30 cellular contexts compared by ENCODE assay signal in genomic region chr19:16206046-16206605, GRCh38. TPM values are rescaled to one million over a fixed set of nuclear protein-coding genes. Genes with fewer than 3 reads are reported as not detected.
DNase-seq lines count a peak whose midpoint lies in the region; ATAC-seq, FAIRE-seq and TF ChIP-seq lines count a peak whose summit lies in the region.
"Had no signal": no experiment of that assay in that cellular context is flagged by ENCODE, and none has a peak within 500 bp of the region (broad histone marks: within the 10 kb centered on the region; RNA-seq: fewer than 3 reads in every experiment).

No MANE protein-coding gene starts in this region.

- H3K79me2 ChIP-seq in HepG2 (ENCODE audit: insufficient read depth, low read length) (peaks cover under 1% of the 10 kb centered on the region), Karpas-422 (ENCODE audit: low read length) (peaks cover 10% of the 10 kb centered on the region)

- H3K9ac ChIP-seq in HepG2 (ENCODE audit: insufficient read depth, low read depth, low read length) (no peak overlapping the region), subcutaneous abdominal adipose tissue (ENCODE audit: low read length in 5 of 5) (peak overlapping the region in 3 of 5 donors; percentile 9 to 35 (median 29)), Karpas-422 (ENCODE audit: low read length) (no peak overlapping the region)
- H3K9ac ChIP-seq: BLaER1 had no signal

- H3K4me2 ChIP-seq in HepG2 (ENCODE audit: low read depth, low read length) (no peak overlapping the region), Karpas-422 (ENCODE audit: low read depth, low read length, poor library complexity, severe bottlenecking) (no peak overlapping the region)
- H3K4me2 ChIP-seq: BLaER1 had no signal

- H3K4me3 Mint-ChIP-seq in activated CD8-positive, alpha-beta T cell treated with anti-CD3 and anti-CD28 coated beads for 36 hours = no peak overlapping the region
- H3K4me3 Mint-ChIP-seq: activated CD4-positive, alpha-beta T cell treated with anti-CD3 and anti-CD28 coated beads, Interleukin-2, amount 10 ng/mL, durations not matched to agents 24 days and 14 days had no signal

- TF ChIP-seq RAD21 in HepG2 (CRISPR knock-in tag; IDR thresholded peaks at IDR 0.05) = no peak

- POLR2A ChIA-PET in activated CD8-positive, alpha-beta T cell treated with anti-CD3 and anti-CD28 coated beads for 36 hours (lab: Charles Lee) = interaction anchor here (1.3 to 2.3 kb wide), 3 partner anchors 9 to 20 kb away, joined by 4 to 7 read pairs (median 5); no protein-coding TSS in a partner anchor
- POLR2A ChIA-PET in HepG2 (lab: Yijun Ruan, JAX) = no interaction called here

- no peak overlapping the region for H3K4me3 ChIP-seq in left ventricle myocardium inferior
- H3K4me3 ChIP-seq in heart left ventricle = no peak overlapping the region
- H3K4me3 ChIP-seq in HepG2 (replicated peaks in 1 of 3; ENCODE audit: insufficient read depth in 1 of 3, low read depth in 2 of 3, low read length in 3 of 3) = no peak overlapping the region
- H3K4me3 ChIP-seq in subcutaneous abdominal adipose tissue (ENCODE audit: low read depth in 1 of 5, low read length in 5 of 5) = no peak overlapping the region
- no peak overlapping the region for H3K4me3 ChIP-seq in Karpas-422 (ENCODE audit: low read length)
- H3K4me3 ChIP-seq in lower lobe of right lung = no peak overlapping the region
- H3K4me3 ChIP-seq: BLaER1, cardiac muscle cell, HAP-1, tibial artery had no signal

- FAIRE-seq in HepG2 (lab: Jason Lieb, UNC) = no peak

- peaks cover 69% of the 10 kb centered on the region for H3K4me1 Mint-ChIP-seq in activated CD8-positive, alpha-beta T cell treated with anti-CD3 and anti-CD28 coated beads for 36 hours (ENCODE audit: low read depth)

- no peaks in the 10 kb centered on the region for H3K9me2 ChIP-seq in Karpas-422 (replicated peaks; ENCODE audit: insufficient read depth, low read length)

- H3K36me3 ChIP-seq in left ventricle myocardium inferior (peaks cover 74% of the 10 kb centered on the region), heart left ventricle (peaks cover 2 to 92% (median 72%) of the 10 kb centered on the region in 9 donors), HepG2 (replicated peaks in 1 of 2; ENCODE audit: control insufficient read depth in 1 of 2, insufficient read depth in 2 of 2, low read length in 2 of 2) (peaks cover 24 to 48% of the 10 kb centered on the region in 2 experiments; a peak in 4 of 5 replicates), subcutaneous abdominal adipose tissue (ENCODE audit: control insufficient read depth in 5 of 5, insufficient read depth in 5 of 5, low read length in 5 of 5) (peaks cover 6 to 94% (median 86%) of the 10 kb centered on the region in 5 donors), Karpas-422 (ENCODE audit: insufficient read depth, low read length) (peaks cover 12% of the 10 kb centered on the region), lower lobe of right lung (peaks cover 96% of the 10 kb centered on the region)

- no peak for TF ChIP-seq CTCF in left ventricle myocardium inferior (IDR thresholded peaks at IDR 0.05; ENCODE audit: borderline replicate concordance)
- no peak for TF ChIP-seq CTCF in heart left ventricle (IDR thresholded peaks at IDR 0.05)
- TF ChIP-seq CTCF in activated CD8-positive, alpha-beta T cell treated with anti-CD3 and anti-CD28 coated beads for 36 hours (IDR thresholded peaks at IDR 0.05) = no peak
- no peak for TF ChIP-seq CTCF in HepG2 (CRISPR knock-in tag; IDR thresholded peaks at IDR 0.05)
- no peak for TF ChIP-seq CTCF in lower lobe of right lung (IDR thresholded peaks at IDR 0.05)

- WGBS in heart left ventricle, 4 donors = 84 to 93% (median 87%) methylated on average over 10 to 14 of the region's 14 CpGs
- WGBS in HepG2 (ENCODE audit: low lambda C conversion rate) = 100% methylated on average over 7 of the region's 14 CpGs

- H3K27me3 Mint-ChIP-seq in activated CD8-positive, alpha-beta T cell treated with anti-CD3 and anti-CD28 coated beads for 36 hours = no peaks in the 10 kb centered on the region
- H3K27me3 Mint-ChIP-seq: activated CD4-positive, alpha-beta T cell treated with anti-CD3 and anti-CD28 coated beads, Interleukin-2, amount 10 ng/mL, durations not matched to agents 24 days and 14 days had no signal

- no TSS peak for BruUV-seq in HepG2 (replicated peaks; lab: Mats Ljungman, UMichigan)

- H3K27ac Mint-ChIP-seq in activated CD8-positive, alpha-beta T cell treated with anti-CD3 and anti-CD28 coated beads for 36 hours = peak overlapping the region; percentile 36
- H3K27ac Mint-ChIP-seq: activated CD4-positive, alpha-beta T cell treated with anti-CD3 and anti-CD28 coated beads, Interleukin-2, amount 10 ng/mL, durations not matched to agents 24 days and 14 days had no signal

- CTCF ChIA-PET in activated CD8-positive, alpha-beta T cell treated with anti-CD3 and anti-CD28 coated beads for 36 hours (lab: Charles Lee) = interaction anchor here (0.9 kb wide), 1 partner anchor 177 kb away, joined by 3 read pairs; no protein-coding TSS in a partner anchor
- CTCF ChIA-PET in HepG2 (lab: Yijun Ruan, JAX; ENCODE audit: low intra/inter-chr PET ratio, low total read pairs) = no interaction called here

- H3K9me3 ChIP-seq in left ventricle myocardium inferior (replicated peaks) = no peaks in the 10 kb centered on the region
- H3K9me3 ChIP-seq in heart left ventricle = peaks cover 0 to under 1% (median 0%) of the 10 kb centered on the region in 12 donors
- no peaks in the 10 kb centered on the region for H3K9me3 ChIP-seq in HepG2 (ENCODE audit: low read length)
- H3K9me3 ChIP-seq in subcutaneous abdominal adipose tissue (ENCODE audit: control insufficient read depth in 5 of 5, low read length in 5 of 5) = no peaks in the 10 kb centered on the region
- H3K9me3 ChIP-seq in Karpas-422 (ENCODE audit: low read length) = no peaks in the 10 kb centered on the region
- no peaks in the 10 kb centered on the region for H3K9me3 ChIP-seq in lower lobe of right lung
- H3K9me3 ChIP-seq: BLaER1, HAP-1, neutrophil, tibial artery had no signal

- no peak for TF ChIP-seq EP300 in HepG2 (IDR thresholded peaks at IDR 0.05; ENCODE audit: low read depth in 2 of 2, low read length in 2 of 2)
- TF ChIP-seq EP300 in HepG2 (CRISPR knock-in tag; IDR thresholded peaks at IDR 0.05; ENCODE audit: borderline replicate concordance) = no peak

- ATAC-seq in heart left ventricle (no peak), HepG2 (no peak), lower lobe of right lung (no peak)
- ATAC-seq in activated CD8-positive, alpha-beta T cell treated with anti-CD3 and anti-CD28 coated beads for 36 hours = no peak

- H3K9me3 Mint-ChIP-seq in activated CD8-positive, alpha-beta T cell treated with anti-CD3 and anti-CD28 coated beads for 36 hours = peaks cover 2% of the 10 kb centered on the region
- H3K9me3 Mint-ChIP-seq: activated CD4-positive, alpha-beta T cell treated with anti-CD3 and anti-CD28 coated beads, Interleukin-2, amount 10 ng/mL, durations not matched to agents 24 days and 14 days had no signal

- DNase-seq in left ventricle myocardium inferior = no peak
- no peak for DNase-seq in heart left ventricle
- no peak for DNase-seq in activated CD8-positive, alpha-beta T cell treated with anti-CD3 and anti-CD28 coated beads for 36 hours
- DNase-seq in HepG2 (ENCODE audit: low spot score) = no peak
- no peak for DNase-seq in Karpas-422
- DNase-seq in GDM1 (lab: John Stamatoyannopoulos, UW) = no peak
- no peak for DNase-seq in lower lobe of right lung
- DNase-seq: activated CD4-positive, alpha-beta T cell treated with anti-CD3 and anti-CD28 coated beads, Interleukin-2, amount 10 ng/mL, durations not matched to agents 24 days and 14 days; activated CD8-positive, alpha-beta memory T cell treated with anti-CD3 and anti-CD28 coated beads, Interleukin-2, amount 50 U/mL, for 4 hours; activated naive CD4-positive, alpha-beta T cell treated with Interleukin-2 at 50 U/mL for 16 hours; EL; NCI-H1092; NCI-H187 treated with DMSO at 0.1 percent for 48 hours; NCI-H2227 treated with DMSO at 0.1 percent for 48 hours; NCI-H748 treated with DMSO at 0.1 percent for 48 hours; stimulated activated CD4-positive, alpha-beta T cell treated with anti-CD3 and anti-CD28 coated beads, Interleukin-2, amount 100 ng/mL, for 48 hours; stimulated activated naive CD4-positive, alpha-beta T cell treated with Interleukin-2 at 50 U/mL for 16 hours had no signal

- H4K20me1 ChIP-seq in HepG2 (ENCODE audit: insufficient read depth, low read length) (no peaks in the 10 kb centered on the region), Karpas-422 (ENCODE audit: insufficient read depth, low read depth, low read length) (0 out of 2 replicates have a peak, but pooled peaks cover 3% of the 10 kb centered on the region)

- intact Hi-C loops in left ventricle myocardium inferior (cut with micrococcal nuclease) (no loop called here), heart left ventricle (cut with DNase I) (no loop called here), HepG2 (cut with micrococcal nuclease; ENCODE audit: unreplicated experiment) (no loop called here), lower lobe of right lung (cut with DNase I) (no loop called here)
- intact Hi-C loops in activated CD8-positive, alpha-beta T cell treated with anti-CD3 and anti-CD28 coated beads for 36 hours (cut with micrococcal nuclease) = no loop called here

- TF ChIP-seq POLR2A in heart left ventricle (IDR thresholded peaks at IDR 0.05) = no peak
- no peak for TF ChIP-seq POLR2A in HepG2 (IDR thresholded peaks at IDR 0.05; ENCODE audit: insufficient read depth in 1 of 2, low read depth in 2 of 2, low read length in 2 of 2)

- H3K36me3 Mint-ChIP-seq in activated CD8-positive, alpha-beta T cell treated with anti-CD3 and anti-CD28 coated beads for 36 hours (ENCODE audit: low read depth) = peaks cover 66% of the 10 kb centered on the region

- in situ Hi-C loops in HepG2 (cut with HindIII; ENCODE audit: extremely low pct_ligation_motif_present, low pct_unique_long_range_greater_than_20kb) = no loop called here

- no peaks in the 10 kb centered on the region for H3K27me3 ChIP-seq in left ventricle myocardium inferior (ENCODE audit: low read depth)
- H3K27me3 ChIP-seq in heart left ventricle = no peaks in the 10 kb centered on the region
- H3K27me3 ChIP-seq in HepG2 (ENCODE audit: control insufficient read depth in 1 of 2, insufficient read depth in 2 of 2, low read length in 2 of 2) = no peaks in the 10 kb centered on the region
- no peaks in the 10 kb centered on the region for H3K27me3 ChIP-seq in subcutaneous abdominal adipose tissue (ENCODE audit: control insufficient read depth in 5 of 5, insufficient read depth in 4 of 5, low read length in 5 of 5)
- H3K27me3 ChIP-seq in Karpas-422 (ENCODE audit: low read length) = no peaks in the 10 kb centered on the region
- H3K27me3 ChIP-seq in lower lobe of right lung (ENCODE audit: low read depth) = no peaks in the 10 kb centered on the region
- H3K27me3 ChIP-seq: BLaER1, cardiac muscle cell, neutrophil, tibial artery had no signal

- H2AFZ ChIP-seq in HepG2 (ENCODE audit: low read length) (no peak overlapping the region), Karpas-422 (ENCODE audit: low read length) (no peak overlapping the region)

- peak overlapping the region; percentile 32 for H3K27ac ChIP-seq in left ventricle myocardium inferior (replicated peaks)
- H3K27ac ChIP-seq in heart left ventricle = peak overlapping the region in 2 of 12 donors; percentile 23 to 37
- peak overlapping the region; percentile 29 for H3K27ac ChIP-seq in HepG2 (ENCODE audit: extremely low read length, insufficient read depth, low read length)
- no peak overlapping the region for H3K27ac ChIP-seq in subcutaneous abdominal adipose tissue (ENCODE audit: low read depth, low read length)
- H3K27ac ChIP-seq in Karpas-422 (ENCODE audit: low read length) = no peak overlapping the region
- H3K27ac ChIP-seq in lower lobe of right lung = no peak overlapping the region
- H3K27ac ChIP-seq: BLaER1, cardiac muscle cell, neutrophil, tibial artery had no signal

- H3K4me1 ChIP-seq in left ventricle myocardium inferior (peaks cover 27% of the 10 kb centered on the region), heart left ventricle (peaks cover 0 to 23% (median 10%) of the 10 kb centered on the region in 12 donors), HepG2 (ENCODE audit: insufficient read depth, low read length) (peaks cover 28% of the 10 kb centered on the region), subcutaneous abdominal adipose tissue (ENCODE audit: control insufficient read depth in 5 of 5, insufficient read depth in 5 of 5, low read length in 5 of 5) (peaks cover 6 to 25% (median 18%) of the 10 kb centered on the region in 5 donors), Karpas-422 (ENCODE audit: low read length) (no peaks in the 10 kb centered on the region), lower lobe of right lung (no peaks in the 10 kb centered on the region)
- H3K4me1 ChIP-seq: HAP-1, tibial artery had no signal

RNA-seq across cellular contexts. Expression of gene AP1M1, which starts 8.4 kb away (rescaled TPM):
- total RNA-seq in left ventricle myocardium inferior (38.5 TPM), heart left ventricle (10 to 100 TPM; 39.3 to 83.8 (median 47.8) TPM), HepG2 (2016; rRNA removed; fragmentation: Illumina TruSeq; extraction: Trizol) (43.6 and 46.1 TPM in 2 replicates), lower lobe of right lung (66.0 TPM)
- polyA plus RNA-seq in heart left ventricle (10 to 100 TPM; 26.2 to 93.4 TPM), HepG2 (2011; rRNA removed) (34.4 and 38.8 TPM in 2 replicates)
- total RNA-seq in activated CD8-positive, alpha-beta T cell treated with anti-CD3 and anti-CD28 coated beads for 36 hours = 100 to 1,000 TPM in 1 of 2 experiments, 10 to 100 TPM in 1; 99.0 to 108 TPM
- total RNA-seq in HepG2 (2016; cell fraction: cytosol; rRNA removed; fragmentation: Illumina TruSeq; extraction: Trizol; ENCODE audit: low read depth) = 20.4 and 22.9 TPM in 2 replicates
- total RNA-seq in HepG2 (2016; cell fraction: insoluble cytoplasmic fraction; rRNA removed; fragmentation: Illumina TruSeq; extraction: Trizol) = 36.0 and 47.3 TPM in 2 replicates
- total RNA-seq in HepG2 (2016; cell fraction: membrane; rRNA removed; fragmentation: Illumina TruSeq; extraction: Trizol) = 32.8 and 39.0 TPM in 2 replicates
- 27.4 and 32.2 TPM in 2 replicates for total RNA-seq in HepG2 (2016; cell fraction: nucleus; rRNA removed; fragmentation: Illumina TruSeq; extraction: Trizol)
- polyA plus RNA-seq in HepG2 (2011; cell fraction: cytosol; rRNA removed) = 36.4 and 38.2 TPM in 2 replicates
- polyA plus RNA-seq in HepG2 (2011; cell fraction: nucleus; rRNA removed) = 46.2 and 50.3 TPM in 2 replicates
- polyA plus RNA-seq in HepG2 (2012) = 32.0 and 35.2 TPM in 2 replicates
- polyA plus RNA-seq in HepG2 (2016; cell fraction: cytosol; fragmentation: Illumina TruSeq; extraction: Trizol; ENCODE audit: low read depth) = 20.3 and 21.8 TPM in 2 replicates
- 46.9 and 60.8 TPM in 2 replicates for polyA plus RNA-seq in HepG2 (2016; cell fraction: insoluble cytoplasmic fraction; fragmentation: Illumina TruSeq; extraction: Trizol; ENCODE audit: low read depth)
- 31.7 and 32.5 TPM in 2 replicates for polyA plus RNA-seq in HepG2 (2016; cell fraction: membrane; fragmentation: Illumina TruSeq; extraction: Trizol; ENCODE audit: low read depth)
- 54.4 and 56.8 TPM in 2 replicates for polyA plus RNA-seq in HepG2 (2016; cell fraction: nucleus; fragmentation: Illumina TruSeq; extraction: Trizol; ENCODE audit: insufficient read depth, low read depth)
- polyA minus RNA-seq in HepG2 (2011; rRNA and poly(A)+ RNA removed; ENCODE audit: low replicate concordance) = 46.7 and 67.4 TPM in 2 replicates
- polyA minus RNA-seq in HepG2 (2011; cell fraction: cytosol; rRNA and poly(A)+ RNA removed) = 39.7 and 43.0 TPM in 2 replicates
- polyA minus RNA-seq in HepG2 (2011; cell fraction: nucleus; rRNA and poly(A)+ RNA removed) = 20.2 and 35.7 TPM in 2 replicates
- total RNA-seq in Karpas-422 (2014; rRNA removed; shearing (Covaris generic); ENCODE audit: low replicate concordance) = 43.3 and 68.5 TPM in 2 replicates

RNA-seq across cellular contexts. Expression of gene FAM32A, which starts 20.9 kb away (rescaled TPM):
- total RNA-seq in left ventricle myocardium inferior (34.3 TPM), heart left ventricle (10 to 100 TPM; 32.0 to 71.8 (median 37.5) TPM), HepG2 (2016; rRNA removed; fragmentation: Illumina TruSeq; extraction: Trizol) (86.2 and 107 TPM in 2 replicates), lower lobe of right lung (59.9 TPM)
- polyA plus RNA-seq in heart left ventricle (10 to 100 TPM; 34.1 to 94.5 TPM), HepG2 (2011; rRNA removed) (83.5 and 85.8 TPM in 2 replicates)
- total RNA-seq in activated CD8-positive, alpha-beta T cell treated with anti-CD3 and anti-CD28 coated beads for 36 hours = 10 to 100 TPM; 41.7 to 44.7 TPM
- total RNA-seq in HepG2 (2016; cell fraction: cytosol; rRNA removed; fragmentation: Illumina TruSeq; extraction: Trizol; ENCODE audit: low read depth) = 16.1 and 18.7 TPM in 2 replicates
- total RNA-seq in HepG2 (2016; cell fraction: insoluble cytoplasmic fraction; rRNA removed; fragmentation: Illumina TruSeq; extraction: Trizol) = 88.4 and 109 TPM in 2 replicates
- 47.2 and 50.8 TPM in 2 replicates for total RNA-seq in HepG2 (2016; cell fraction: membrane; rRNA removed; fragmentation: Illumina TruSeq; extraction: Trizol)
- 31.5 and 32.7 TPM in 2 replicates for total RNA-seq in HepG2 (2016; cell fraction: nucleus; rRNA removed; fragmentation: Illumina TruSeq; extraction: Trizol)
- polyA plus RNA-seq in HepG2 (2011; cell fraction: cytosol; rRNA removed) = 84.4 and 94.8 TPM in 2 replicates
- polyA plus RNA-seq in HepG2 (2011; cell fraction: nucleus; rRNA removed) = 43.4 and 53.9 TPM in 2 replicates
- polyA plus RNA-seq in HepG2 (2012) = 47.0 and 48.3 TPM in 2 replicates
- polyA plus RNA-seq in HepG2 (2016; cell fraction: cytosol; fragmentation: Illumina TruSeq; extraction: Trizol; ENCODE audit: low read depth) = 15.1 and 15.9 TPM in 2 replicates
- 111 and 120 TPM in 2 replicates for polyA plus RNA-seq in HepG2 (2016; cell fraction: insoluble cytoplasmic fraction; fragmentation: Illumina TruSeq; extraction: Trizol; ENCODE audit: low read depth)
- polyA plus RNA-seq in HepG2 (2016; cell fraction: membrane; fragmentation: Illumina TruSeq; extraction: Trizol; ENCODE audit: low read depth) = 34.1 and 36.4 TPM in 2 replicates
- polyA plus RNA-seq in HepG2 (2016; cell fraction: nucleus; fragmentation: Illumina TruSeq; extraction: Trizol; ENCODE audit: insufficient read depth, low read depth) = 59.1 and 59.3 TPM in 2 replicates
- polyA minus RNA-seq in HepG2 (2011; rRNA and poly(A)+ RNA removed; ENCODE audit: low replicate concordance) = 30.0 and 76.8 TPM in 2 replicates
- polyA minus RNA-seq in HepG2 (2011; cell fraction: cytosol; rRNA and poly(A)+ RNA removed) = 16.9 and 20.0 TPM in 2 replicates
- 9.8 and 10.2 TPM in 2 replicates for polyA minus RNA-seq in HepG2 (2011; cell fraction: nucleus; rRNA and poly(A)+ RNA removed)
- total RNA-seq in Karpas-422 (2014; rRNA removed; shearing (Covaris generic); ENCODE audit: low replicate concordance) = 55.7 and 92.2 TPM in 2 replicates

RNA-seq across cellular contexts. Expression of gene CIB3, which starts 32.8 kb away (rescaled TPM):
- total RNA-seq in left ventricle myocardium inferior (not detected), heart left ventricle (not detected), HepG2 (2016; rRNA removed; fragmentation: Illumina TruSeq; extraction: Trizol) (not detected in 2 replicates), lower lobe of right lung (not detected)
- polyA plus RNA-seq in heart left ventricle (not detected), HepG2 (2011; rRNA removed) (not detected in 2 replicates)
- total RNA-seq in activated CD8-positive, alpha-beta T cell treated with anti-CD3 and anti-CD28 coated beads for 36 hours = not detected
- not detected in 2 replicates for total RNA-seq in HepG2 (2016; cell fraction: cytosol; rRNA removed; fragmentation: Illumina TruSeq; extraction: Trizol; ENCODE audit: low read depth)
- total RNA-seq in HepG2 (2016; cell fraction: insoluble cytoplasmic fraction; rRNA removed; fragmentation: Illumina TruSeq; extraction: Trizol) = not detected in 2 replicates
- not detected in 2 replicates for total RNA-seq in HepG2 (2016; cell fraction: membrane; rRNA removed; fragmentation: Illumina TruSeq; extraction: Trizol)
- total RNA-seq in HepG2 (2016; cell fraction: nucleus; rRNA removed; fragmentation: Illumina TruSeq; extraction: Trizol) = not detected in 2 replicates
- not detected in 2 replicates for polyA plus RNA-seq in HepG2 (2011; cell fraction: cytosol; rRNA removed)
- polyA plus RNA-seq in HepG2 (2011; cell fraction: nucleus; rRNA removed) = not detected in 2 replicates
- not detected in 2 replicates for polyA plus RNA-seq in HepG2 (2012)
- polyA plus RNA-seq in HepG2 (2016; cell fraction: cytosol; fragmentation: Illumina TruSeq; extraction: Trizol; ENCODE audit: low read depth) = not detected in 2 replicates
- not detected in 2 replicates for polyA plus RNA-seq in HepG2 (2016; cell fraction: insoluble cytoplasmic fraction; fragmentation: Illumina TruSeq; extraction: Trizol; ENCODE audit: low read depth)
- not detected in 2 replicates for polyA plus RNA-seq in HepG2 (2016; cell fraction: membrane; fragmentation: Illumina TruSeq; extraction: Trizol; ENCODE audit: low read depth)
- not detected in 2 replicates for polyA plus RNA-seq in HepG2 (2016; cell fraction: nucleus; fragmentation: Illumina TruSeq; extraction: Trizol; ENCODE audit: insufficient read depth, low read depth)
- polyA minus RNA-seq in HepG2 (2011; rRNA and poly(A)+ RNA removed; ENCODE audit: low replicate concordance) = not detected in 2 replicates
- polyA minus RNA-seq in HepG2 (2011; cell fraction: cytosol; rRNA and poly(A)+ RNA removed) = not detected in 2 replicates
- polyA minus RNA-seq in HepG2 (2011; cell fraction: nucleus; rRNA and poly(A)+ RNA removed) = not detected in 2 replicates
- total RNA-seq in Karpas-422 (2014; rRNA removed; shearing (Covaris generic); ENCODE audit: low replicate concordance) = not detected in 2 replicates
- total RNA-seq: activated CD4-positive, alpha-beta T cell treated with anti-CD3 and anti-CD28 coated beads, Interleukin-2, amount 10 ng/mL, durations not matched to agents 24 days and 14 days; aorta; cardiac muscle cell; dermis microvascular lymphatic vessel endothelial cell; fibroblast of lung; glomerular endothelial cell; kidney epithelial cell; RPMI7951; T-helper 2 cell treated with Interferon-gamma antibody and Interleukin-4, amounts not matched to agents 100 ng/mL and 5 ng/mL, for 36 hours had no signal
- polyA plus RNA-seq: cardiac muscle cell, fibroblast of lung had no signal

Comparison
In these comparisons a context has a peak if more than half of its experiments do, and no peak if none do; other contexts are left out.
1. H3K27ac ChIP-seq: peak in left ventricle myocardium inferior (single experiment) and HepG2 (single experiment); none in subcutaneous abdominal adipose tissue (single experiment), Karpas-422 (single experiment) and lower lobe of right lung (single experiment).
2. H3K9ac ChIP-seq: peak in subcutaneous abdominal adipose tissue (3 of 5); none in HepG2 (single experiment) and Karpas-422 (single experiment).